ENCODE assay signal across 9 cellular contexts in the genomic region with DNA sequence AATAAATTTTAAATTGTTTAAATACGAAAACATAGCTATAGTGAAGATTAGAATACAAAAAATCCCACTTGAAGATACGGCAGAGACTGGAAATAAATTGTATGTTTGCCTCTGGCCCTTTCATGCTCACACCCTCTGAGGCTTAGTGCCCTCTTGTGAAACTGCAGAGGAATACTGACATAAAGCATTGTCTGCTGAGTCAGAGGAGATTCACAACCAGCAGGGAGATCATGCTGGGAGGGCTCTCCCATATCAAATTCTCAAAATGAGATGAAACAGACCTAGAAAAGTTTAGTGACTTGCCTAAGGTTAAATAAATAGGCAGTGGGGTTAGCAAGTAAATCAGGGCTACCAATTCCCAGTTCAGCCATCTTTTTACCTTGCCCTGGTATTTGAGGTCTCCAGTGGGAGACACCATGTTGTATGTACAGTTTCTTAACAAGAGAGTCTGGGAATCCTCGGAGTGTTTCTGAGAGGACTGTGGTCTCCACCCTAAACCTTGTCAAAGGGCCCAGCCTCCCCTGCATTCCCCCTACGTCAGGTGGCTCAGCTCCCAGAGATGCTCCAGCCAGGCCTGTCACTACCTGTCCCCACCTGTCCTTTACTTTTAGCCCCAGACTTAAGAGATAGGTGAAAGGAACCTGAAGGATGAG.
DNase-seq lines count a peak whose midpoint lies in the region; ATAC-seq and TF ChIP-seq lines count a peak whose summit lies in the region.
"Had no signal": no experiment of that assay in that cellular context is flagged by ENCODE, and none has a peak within 500 bp of the region (broad histone marks: within the 10 kb centered on the region; RNA-seq: fewer than 3 reads in every experiment).

No MANE protein-coding gene starts in this region.

- no peaks in the 10 kb centered on the region for H3K36me3 ChIP-seq in A673 (ENCODE audit: insufficient read depth, low read length, poor library complexity, severe bottlenecking)

- CTCF ChIA-PET in A673 (lab: Charles Lee) = no interaction called here

- ATAC-seq in T-helper 17 cell = peak; percentile 58
- no peak for ATAC-seq in HG03139 (IDR thresholded peaks at IDR 0.05; ENCODE audit: unreplicated experiment)

- no peaks in the 10 kb centered on the region for H3K27me3 Mint-ChIP-seq in T-helper 17 cell

- intact Hi-C loops in A673 (cut with micrococcal nuclease; ENCODE audit: unreplicated experiment) = no loop called here

- no TSS peak for BruUV-seq in A673 (replicated peaks; lab: Mats Ljungman, UMichigan)

- peak overlapping the region; percentile 80 for H3K27ac Mint-ChIP-seq in T-helper 17 cell

- H3K27me3 ChIP-seq in A673 (replicated peaks; ENCODE audit: insufficient read depth, low read depth, low read length, poor library complexity) = no peaks in the 10 kb centered on the region

- H3K9me3 ChIP-seq in A673 (ENCODE audit: low read depth, low read length, poor library complexity, severe bottlenecking) (no peaks in the 10 kb centered on the region), T-helper 17 cell (ENCODE audit: control insufficient read depth, low read length, poor library complexity, severe bottlenecking) (no peaks in the 10 kb centered on the region)

- H3K4me3 ChIP-seq in A673 (ENCODE audit: low read depth, low read length, poor library complexity, severe bottlenecking) = no peak overlapping the region

- POLR2A ChIA-PET in A673 (lab: Charles Lee; ENCODE audit: low non-redundant PET) = no interaction called here

- peaks cover 17% of the 10 kb centered on the region for H3K4me1 ChIP-seq in A673 (ENCODE audit: insufficient read depth, low read length, poor library complexity, severe bottlenecking)

- DNase-seq in A673 (ENCODE audit: low spot score) (peak; percentile 82), H4 (ENCODE audit: low spot score) (peak; percentile 80), T-helper 17 cell (no peak), iPS-NIHi7 (ENCODE audit: extremely low spot score) (peak; percentile 52), NCI-H1048 (lab: John Stamatoyannopoulos, UW) (no peak), GM19240 (ENCODE audit: insufficient read length, low spot score) (no peak)
- no peak for DNase-seq in central memory CD4-positive, alpha-beta T cell
- DNase-seq: left cardiac atrium had no signal

- peak overlapping the region; percentile 41 for H3K27ac ChIP-seq in A673 (ENCODE audit: low read depth, low read length, poor library complexity, severe bottlenecking)

- peaks cover 4% of the 10 kb centered on the region for H3K36me3 Mint-ChIP-seq in T-helper 17 cell (ENCODE audit: low read depth)

- peaks cover 27% of the 10 kb centered on the region for H3K4me1 Mint-ChIP-seq in T-helper 17 cell

- no peak overlapping the region for H3K4me3 Mint-ChIP-seq in T-helper 17 cell

- TF ChIP-seq CTCF in A673 (conservative IDR thresholded peaks at IDR 0.05; ENCODE audit: low read depth, low read length) = peak; percentile 55; the same call in 1 of the 2 replicates

Comparison
In these comparisons a context has a peak if more than half of its experiments do, and no peak if none do; other contexts are left out.
1. DNase-seq: peak in A673 (single experiment), H4 (single experiment) and iPS-NIHi7 (single experiment); none in T-helper 17 cell (0 of 3), NCI-H1048 (single experiment), GM19240 (single experiment) and central memory CD4-positive, alpha-beta T cell (single experiment).